9 cellular contexts compared by ENCODE assay signal in genomic region chr2:118847447-118848172, GRCh38. TPM values are rescaled to one million over a fixed set of nuclear protein-coding genes. Genes with fewer than 3 reads are reported as not detected.
DNase-seq lines count a peak whose midpoint lies in the region; ATAC-seq and TF ChIP-seq lines count a peak whose summit lies in the region.
"Had no signal": no experiment of that assay in that cellular context is flagged by ENCODE, and none has a peak within 500 bp of the region (broad histone marks: within the 10 kb centered on the region; RNA-seq: fewer than 3 reads in every experiment).

TSS of gene EN1 (minus strand) at chr2:118847648. CDS start at chr2:118847167, 481 bp downstream.

- no peak within 1 kb of the TSS for H4K5ac ChIP-seq in mesendoderm (ENCODE audit: low read length)

- no peak within 1 kb of the TSS for H2AK5ac ChIP-seq in mesendoderm (ENCODE audit: low read length)

- H3K79me2 ChIP-seq in ACC112 (ENCODE audit: control insufficient read depth, insufficient read depth, low read length, unreplicated experiment) (peaks cover 38% of the 10 kb centered on the region), mesendoderm (ENCODE audit: control insufficient read depth, insufficient read depth, low read length) (no peaks in the 10 kb centered on the region)

- no peaks in the 10 kb centered on the region for H3K36me3 ChIP-seq in ACC112 (ENCODE audit: insufficient read depth, low read length)
- H3K36me3 ChIP-seq in mesendoderm (ENCODE audit: control insufficient read depth, insufficient read depth, low read length) = no peaks in the 10 kb centered on the region

- no peaks in the 10 kb centered on the region for H3K79me1 ChIP-seq in mesendoderm (ENCODE audit: low read length)

- DNase-seq in HS-27A (ENCODE audit: low read depth) (peak; percentile 95), astrocyte of the cerebellum (ENCODE audit: low read depth) (peak; percentile 41), mesendoderm (peak; percentile 84), superior temporal gyrus (ENCODE audit: extremely low spot score) (no peak)

- H3K56ac ChIP-seq in mesendoderm (ENCODE audit: low read length) = no peak within 1 kb of the TSS

- no CpG with 5 or more reads among the region's 46 CpGs for WGBS in mesendoderm (ENCODE audit: extremely low coverage, insufficient coverage, low lambda C conversion rate)

- peak within 1 kb of the TSS; percentile 99 for H2AFZ ChIP-seq in ACC112 (ENCODE audit: low read length, unreplicated experiment)

- no peak for ATAC-seq in HG02885 (IDR thresholded peaks at IDR 0.05; ENCODE audit: poor library complexity, unreplicated experiment)
- ATAC-seq in HG03469 (IDR thresholded peaks at IDR 0.05; ENCODE audit: unreplicated experiment) = no peak
- ATAC-seq in HG03045 (IDR thresholded peaks at IDR 0.05; ENCODE audit: unreplicated experiment) = no peak
- ATAC-seq: GM12878 had no signal

- H2BK15ac ChIP-seq in mesendoderm (replicated peaks; ENCODE audit: low read depth) = no peak within 1 kb of the TSS

- H3K27me3 ChIP-seq in ACC112 (ENCODE audit: insufficient read depth, low read length) (no peaks in the 10 kb centered on the region), mesendoderm (ENCODE audit: insufficient read depth, low read length, poor library complexity) (peaks cover 83% of the 10 kb centered on the region)

- H3K23ac ChIP-seq in mesendoderm (ENCODE audit: low read length) = no peak within 1 kb of the TSS

- H2BK5ac ChIP-seq in mesendoderm (ENCODE audit: low read length) = no peak within 1 kb of the TSS

- H4K8ac ChIP-seq in mesendoderm (ENCODE audit: low read depth, low read length) = no peak within 1 kb of the TSS

- peaks cover 11% of the 10 kb centered on the region for H3K4me1 ChIP-seq in ACC112 (ENCODE audit: control insufficient read depth, insufficient read depth, low read length, unreplicated experiment)
- H3K4me1 ChIP-seq in mesendoderm (ENCODE audit: control insufficient read depth, low read depth, low read length) = peaks cover 5% of the 10 kb centered on the region

- no peak for TF ChIP-seq CTCF in astrocyte of the cerebellum (IDR thresholded peaks at IDR 0.05; ENCODE audit: low read depth, low read length, missing control alignments)

- no peak within 1 kb of the TSS for H3K4ac ChIP-seq in mesendoderm (ENCODE audit: low read depth, low read length)

- no peak within 1 kb of the TSS for H3K9ac ChIP-seq in mesendoderm (ENCODE audit: low read length)

- peak within 1 kb of the TSS; percentile 48 for H3K4me2 ChIP-seq in mesendoderm (ENCODE audit: low read length)

- H2BK120ac ChIP-seq in mesendoderm (ENCODE audit: low read depth, low read length) = no peak within 1 kb of the TSS

- H3K27ac ChIP-seq in ACC112 (ENCODE audit: low read depth, low read length) = peak within 1 kb of the TSS; percentile 62
- no peak within 1 kb of the TSS for H3K27ac ChIP-seq in mesendoderm (ENCODE audit: low read depth, low read length)

- in situ Hi-C loops in astrocyte of the cerebellum (cut with HindIII; ENCODE audit: low sequenced_read_pairs) = no loop called here

- H3K18ac ChIP-seq in mesendoderm (ENCODE audit: low read length) = peak within 1 kb of the TSS; percentile 1

- H3K4me3 ChIP-seq in ACC112 (ENCODE audit: low read depth, low read length) = peak within 1 kb of the TSS; percentile 85
- peak within 1 kb of the TSS; percentile 48 for H3K4me3 ChIP-seq in astrocyte of the cerebellum (ENCODE audit: low read depth, low read length)
- no peak within 1 kb of the TSS for H3K4me3 ChIP-seq in mesendoderm (ENCODE audit: low read length)
- H3K4me3 ChIP-seq: GM12878 had no signal

RNA-seq across cellular contexts. Expression of gene EN1, which starts in this region (rescaled TPM):
- 0.01 TPM for polyA plus RNA-seq in mesendoderm (2013, experiment 1 of 2)
- polyA plus RNA-seq in mesendoderm (2013, experiment 2 of 2) = not detected
- polyA plus RNA-seq: GM12878 had no signal
